Comparison of ENCODE assay signal across 9 cellular contexts in the genomic region with DNA sequence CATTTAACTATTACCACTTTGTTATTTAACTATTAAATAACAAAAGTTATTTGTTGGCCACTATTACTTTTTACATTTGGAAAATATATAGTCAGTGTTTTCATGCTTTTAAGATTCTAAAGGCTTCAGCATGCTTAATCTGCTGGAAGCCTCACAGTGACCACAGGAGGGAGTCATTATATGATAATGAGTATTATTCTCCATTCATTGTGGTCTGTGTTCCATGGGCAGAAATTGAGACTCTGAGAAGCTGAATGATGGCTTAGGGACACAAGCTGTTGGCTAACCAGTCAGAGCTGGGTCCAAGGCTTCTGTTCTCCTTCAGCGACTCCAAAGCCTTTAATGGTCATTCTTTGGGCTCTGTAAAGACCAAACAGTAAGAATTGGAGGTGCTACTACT.
DNase-seq lines count a peak whose midpoint lies in the region; ATAC-seq and TF ChIP-seq lines count a peak whose summit lies in the region.
"Had no signal": no experiment of that assay in that cellular context is flagged by ENCODE, and none has a peak within 500 bp of the region (broad histone marks: within the 10 kb centered on the region; RNA-seq: fewer than 3 reads in every experiment).

No MANE protein-coding gene starts in this region.

- no peak overlapping the region for H3K9ac ChIP-seq in mesenchymal stem cell (ENCODE audit: low read length)

- H2BK12ac ChIP-seq in mesenchymal stem cell (ENCODE audit: low read length in 2 of 2), result no peak overlapping the region

- no peak overlapping the region for H2BK15ac ChIP-seq in mesenchymal stem cell (ENCODE audit: low read depth, poor library complexity, severe bottlenecking)

- POLR2A ChIA-PET in GM10248 (lab: Yijun Ruan, JAX), result interaction anchor here (0.7 kb wide), 1 partner anchor 109 kb away, joined by 3 read pairs; the partner anchor contains the start of gene CDV3

- H3K14ac ChIP-seq in mesenchymal stem cell (ENCODE audit: low read length in 2 of 2), result no peak overlapping the region

- no peak overlapping the region for H3K4ac ChIP-seq in mesenchymal stem cell (ENCODE audit: low read depth in 1 of 2, low read length in 2 of 2)

- no peak overlapping the region for H2AFZ ChIP-seq in mesenchymal stem cell (ENCODE audit: low read depth, low read length)

- H4K8ac ChIP-seq in mesenchymal stem cell (ENCODE audit: low read length), result no peak overlapping the region

- no peak overlapping the region for H2BK120ac ChIP-seq in mesenchymal stem cell (ENCODE audit: low read depth, low read length)

- TF ChIP-seq POLR2A in vagina (IDR thresholded peaks at IDR 0.05), result no peak

- CTCF ChIA-PET in GM10248 (lab: Yijun Ruan, JAX), result interaction anchor here (0.7 to 16.7 kb wide), 8 partner anchors 10 to 115 kb away, joined by 4 to 240 read pairs (median 6); no protein-coding TSS in a partner anchor

- no peak overlapping the region for H2AK5ac ChIP-seq in mesenchymal stem cell (ENCODE audit: low read length, severe bottlenecking)

- 100% methylated on average over 1 of the region's 1 CpG for WGBS in mesenchymal stem cell

- H3K23ac ChIP-seq in mesenchymal stem cell (ENCODE audit: low read length in 2 of 2), result no peak overlapping the region

- TF ChIP-seq CTCF in GM10248 (IDR thresholded peaks at IDR 0.05; ENCODE audit: control extremely low read depth, extremely low read depth, low read depth, missing control alignments) (peak; percentile 44), VCaP (conservative IDR thresholded peaks at IDR 0.05) (peak; percentile 56), vagina (IDR thresholded peaks at IDR 0.05) (no peak)

- H3K4me1 ChIP-seq in mesenchymal stem cell (ENCODE audit: control insufficient read depth, insufficient read depth, low read depth, low read length) (peaks cover 1% of the 10 kb centered on the region), vagina (peaks cover 26% of the 10 kb centered on the region)

- intact Hi-C loops in vagina (cut with DNase I), result no loop called here

- H3K27ac ChIP-seq in VCaP (no peak overlapping the region), mesenchymal stem cell (ENCODE audit: low read length, poor library complexity, severe bottlenecking) (no peak overlapping the region), vagina (no peak overlapping the region)

- no peak overlapping the region for H3K18ac ChIP-seq in mesenchymal stem cell (ENCODE audit: low read depth in 1 of 2, low read length in 2 of 2)

- no peak overlapping the region for H2BK5ac ChIP-seq in mesenchymal stem cell (ENCODE audit: low read depth, low read length, poor library complexity, severe bottlenecking)

- H3K27me3 ChIP-seq in mesenchymal stem cell (ENCODE audit: control insufficient read depth in 1 of 2, insufficient read depth in 1 of 2, low read length in 2 of 2) (no peaks in the 10 kb centered on the region), vagina (no peaks in the 10 kb centered on the region)

- H3K79me1 ChIP-seq in mesenchymal stem cell (replicated peaks; ENCODE audit: low read length, poor library complexity, severe bottlenecking), result no peaks in the 10 kb centered on the region

- H3K36me3 ChIP-seq in mesenchymal stem cell (ENCODE audit: control insufficient read depth in 1 of 2, insufficient read depth in 2 of 2, low read depth in 1 of 2, low read length in 2 of 2), result no peaks in the 10 kb centered on the region
- no peaks in the 10 kb centered on the region for H3K36me3 ChIP-seq in vagina

- in situ Hi-C loops in KBM-7 (cut with MboI; ENCODE audit: low pct_unique_long_range_greater_than_20kb, low sequenced_read_pairs), result no loop called here

- no peak for DNase-seq in GM10248 (ENCODE audit: extremely low spot score)
- peak; percentile 28 for DNase-seq in KBM-7
- peak; percentile 39 for DNase-seq in mesenchymal stem cell
- DNase-seq in NCI-H526 treated with DMSO at 0.1 percent for 48 hours (lab: John Stamatoyannopoulos, UW), result no peak
- no peak for DNase-seq in vagina (ENCODE audit: extremely low spot score in 2 of 2)
- DNase-seq: activated T-cell treated with anti-CD3 and anti-CD28 coated beads, Interleukin-2, amount 50 U/mL, for 48 hours; NCI-H2171 had no signal

- H3K9me3 ChIP-seq in mesenchymal stem cell (ENCODE audit: control insufficient read depth, low read length), result no peaks in the 10 kb centered on the region
- H3K9me3 ChIP-seq in vagina, result no peaks in the 10 kb centered on the region

- no peak overlapping the region for H3K4me2 ChIP-seq in mesenchymal stem cell (ENCODE audit: low read length, poor library complexity, severe bottlenecking)

- no peak overlapping the region for H4K91ac ChIP-seq in mesenchymal stem cell (ENCODE audit: low read length)

- no peak overlapping the region for H3K4me3 ChIP-seq in mesenchymal stem cell (ENCODE audit: insufficient read depth in 1 of 2, low read depth in 1 of 2, low read length in 2 of 2)
- no peak overlapping the region for H3K4me3 ChIP-seq in vagina

- ATAC-seq in GM19455 (IDR thresholded peaks at IDR 0.05; ENCODE audit: unreplicated experiment), result no peak

Comparison
In these comparisons a context has a peak if more than half of its experiments do, and no peak if none do; other contexts are left out.
1. DNase-seq: peak in KBM-7 (single experiment) and mesenchymal stem cell (single experiment); none in GM10248 (single experiment), NCI-H526 treated with DMSO at 0.1 percent for 48 hours (single experiment) and vagina (0 of 2).
2. CTCF ChIP-seq: peak in GM10248 (single experiment) and VCaP (single experiment); none in vagina (0 of 3).